In genomic region chr10:86254081-86254480, GRCh38 we compare ENCODE assay signal across 14 cellular contexts.
A peak's percentile ranks its signal among the peaks of the same experiment; 100 is the strongest.
DNase-seq lines count a peak whose midpoint lies in the region; ATAC-seq, FAIRE-seq and TF ChIP-seq lines count a peak whose summit lies in the region.
"Had no signal": no experiment of that assay in that cellular context is flagged by ENCODE, and none has a peak within 500 bp of the region (broad histone marks: within the 10 kb centered on the region; RNA-seq: fewer than 3 reads in every experiment).

No MANE protein-coding gene starts in this region.

- no peaks in the 10 kb centered on the region; a peak in 1 of 8 replicates for H3K36me3 ChIP-seq in H1 (ENCODE audit: control insufficient read depth in 2 of 4, insufficient read depth in 4 of 4, low read length in 3 of 4)
- H3K36me3 ChIP-seq: BLaER1, HAP-1 had no signal

- no peak overlapping the region for H2AFZ ChIP-seq in H1 (ENCODE audit: low read length)
- H2AFZ ChIP-seq: PC-9 had no signal

- no peak for FAIRE-seq in H1 (lab: Jason Lieb, UNC)

- H3K27ac Mint-ChIP-seq in activated CD4-positive, alpha-beta T cell treated with anti-CD3 and anti-CD28 coated beads for 36 hours, result no peak overlapping the region

- H3K4me2 ChIP-seq in H1 (ENCODE audit: insufficient read depth in 1 of 2, low read depth in 2 of 2, low read length in 2 of 2), result no peak overlapping the region
- H3K4me2 ChIP-seq: BLaER1, PC-9 had no signal

- TF ChIP-seq POLR2A in H1 (IDR thresholded peaks at IDR 0.05; ENCODE audit: control extremely low read depth in 1 of 2, low read depth in 2 of 2, low read length in 2 of 2), result no peak

- H3K79me1 ChIP-seq in H1 (ENCODE audit: low read depth, low read length), result no peaks in the 10 kb centered on the region

- H3K27me3 Mint-ChIP-seq in activated CD4-positive, alpha-beta T cell treated with anti-CD3 and anti-CD28 coated beads for 36 hours, result peaks cover 5% of the 10 kb centered on the region

- no peak overlapping the region for H2BK120ac ChIP-seq in H1 (replicated peaks; ENCODE audit: low read depth, low read length)

- peak in 1 of 2 experiments; percentile 11; a peak in 1 of 4 replicates for TF ChIP-seq RAD21 in H1 (IDR thresholded peaks at IDR 0.05 in 1 of 2, conservative IDR thresholded peaks at IDR 0.05 in 1 of 2; ENCODE audit: low read depth in 2 of 2, low read length in 2 of 2)

- H4K20me1 ChIP-seq in H1 (replicated peaks in 1 of 2; ENCODE audit: control insufficient read depth in 1 of 2, insufficient read depth in 2 of 2, low read length in 2 of 2), result no peaks in the 10 kb centered on the region
- H4K20me1 ChIP-seq: BLaER1 had no signal

- ATAC-seq in left ventricle myocardium superior, result no peak
- ATAC-seq in activated CD4-positive, alpha-beta T cell treated with anti-CD3 and anti-CD28 coated beads for 36 hours, result no peak

- H3K23ac ChIP-seq in H1 (ENCODE audit: insufficient read length), result no peak overlapping the region

- no peaks in the 10 kb centered on the region for H3K79me2 ChIP-seq in H1 (ENCODE audit: control insufficient read depth in 1 of 2, insufficient read depth in 2 of 2, low read length in 2 of 2)

- H3K14ac ChIP-seq in H1 (ENCODE audit: insufficient read length), result no peak overlapping the region

- H2BK20ac ChIP-seq in H1 (ENCODE audit: low read length), result no peak overlapping the region

- no peaks in the 10 kb centered on the region; the same call in 1 of the 2 replicates for H3K23me2 ChIP-seq in H1 (ENCODE audit: low read depth, low read length)

- CTCF ChIA-PET in H1 (lab: Charles Lee; ENCODE audit: partially characterized antibody), result interaction anchor here (0.7 to 15.7 kb wide), 14 partner anchors 9 to 134 kb away, joined by 3 to 137 read pairs (median 4); no protein-coding TSS in a partner anchor
- CTCF ChIA-PET in activated CD4-positive, alpha-beta T cell treated with anti-CD3 and anti-CD28 coated beads for 36 hours (lab: Charles Lee), result no interaction called here

- peaks cover 6 to 8% of the 10 kb centered on the region in 2 experiments for H3K9me3 ChIP-seq in H1 (ENCODE audit: insufficient read depth in 2 of 2, low read depth in 1 of 2, low read length in 1 of 2)
- H3K9me3 ChIP-seq: HAP-1 had no signal

- peaks cover 4% of the 10 kb centered on the region for H3K9me3 Mint-ChIP-seq in activated CD4-positive, alpha-beta T cell treated with anti-CD3 and anti-CD28 coated beads for 36 hours (ENCODE audit: low read depth)

- peaks cover 0 to 6% (median 5%) of the 10 kb centered on the region in 4 experiments; a peak in 4 of 7 replicates for H3K4me1 ChIP-seq in H1 (replicated peaks in 1 of 4; ENCODE audit: control insufficient read depth in 3 of 4, insufficient read depth in 4 of 4, low read length in 3 of 4)
- H3K4me1 ChIP-seq: HAP-1 had no signal

- peak overlapping the region; percentile 35; the same call in 1 of the 2 replicates for H2BK12ac ChIP-seq in H1 (ENCODE audit: low read depth, low read length)

- H3K27me3 ChIP-seq in H1 (replicated peaks in 1 of 4; ENCODE audit: control insufficient read depth in 3 of 4, extremely low read depth in 1 of 4, insufficient read depth in 3 of 4, low read length in 3 of 4), result no peaks in the 10 kb centered on the region; a peak in 1 of 7 replicates
- H3K27me3 ChIP-seq: BLaER1 had no signal

- peak overlapping the region; percentile 75 for H2AK5ac ChIP-seq in H1 (ENCODE audit: low read depth, low read length)

- intact Hi-C loops in cardiac septum (cut with DNase I) (loop anchor here (5.0 kb wide), 1 partner anchor 108 kb away; no protein-coding TSS in a partner anchor), left ventricle myocardium superior (cut with micrococcal nuclease) (no loop called here)
- intact Hi-C loops in activated CD4-positive, alpha-beta T cell treated with anti-CD3 and anti-CD28 coated beads for 36 hours (cut with DNase I, micrococcal nuclease), result no loop called here

- H3K27ac ChIP-seq in H1 (ENCODE audit: low read depth, low read length), result no peak overlapping the region
- H3K27ac ChIP-seq: BLaER1, PC-9 had no signal

- POLR2A ChIA-PET in H1 (lab: Charles Lee; ENCODE audit: partially characterized antibody), result interaction anchor here (0.7 to 1.7 kb wide), 3 partner anchors 8 to 99 kb away, joined by 3 to 7 read pairs (median 3); no protein-coding TSS in a partner anchor
- POLR2A ChIA-PET in activated CD4-positive, alpha-beta T cell treated with anti-CD3 and anti-CD28 coated beads for 36 hours (lab: Charles Lee), result no interaction called here

- H3K9ac ChIP-seq in H1 (replicated peaks in 1 of 4; ENCODE audit: extremely low read depth in 1 of 4, low read depth in 3 of 4, low read length in 3 of 4), result no peak overlapping the region; a peak in 1 of 7 replicates
- H3K9ac ChIP-seq: BLaER1 had no signal

- H3K4me1 Mint-ChIP-seq in activated CD4-positive, alpha-beta T cell treated with anti-CD3 and anti-CD28 coated beads for 36 hours, result no peaks in the 10 kb centered on the region

- H3K4me3 ChIP-seq in H1 (ENCODE audit: extremely low read depth in 1 of 4, insufficient read depth in 2 of 4, low read depth in 3 of 4, low read length in 4 of 4), result no peak overlapping the region
- H3K4me3 ChIP-seq: BLaER1, HAP-1, PC-9 had no signal

- H2BK15ac ChIP-seq in H1 (ENCODE audit: low read length), result peak overlapping the region; percentile 13; the same call in 1 of the 2 replicates

- H3K36me3 Mint-ChIP-seq in activated CD4-positive, alpha-beta T cell treated with anti-CD3 and anti-CD28 coated beads for 36 hours (ENCODE audit: low read depth), result no peaks in the 10 kb centered on the region

- no peak overlapping the region for H3K4ac ChIP-seq in H1 (replicated peaks; ENCODE audit: insufficient read length, low read depth, low read length)

- H2BK5ac ChIP-seq in H1 (ENCODE audit: low read depth, low read length), result no peak overlapping the region

- H4K5ac ChIP-seq in H1 (ENCODE audit: insufficient read length, low read depth, low read length), result no peak overlapping the region

- H4K8ac ChIP-seq in H1 (ENCODE audit: extremely low read depth, insufficient read depth, low read length), result no peak overlapping the region

- DNase-seq in NCI-H2107 treated with DMSO at 0.1 percent for 48 hours (lab: John Stamatoyannopoulos, UW; ENCODE audit: unreplicated experiment) (peak; percentile 65), NCI-H2107 (lab: John Stamatoyannopoulos, UW) (no peak), cardiac septum (ENCODE audit: low spot score) (peak; percentile 71), left ventricle myocardium superior (no peak), H1 (ENCODE audit: low read depth in 1 of 2, low spot score in 2 of 2) (no peak), NCI-H446 (lab: John Stamatoyannopoulos, UW) (no peak), anterior cingulate cortex (lab: John Stamatoyannopoulos, UW) (no peak)
- DNase-seq in activated CD4-positive, alpha-beta T cell treated with anti-CD3 and anti-CD28 coated beads for 36 hours, result no peak
- DNase-seq: MM.1S, NCI-H1930, NCI-H524 treated with DMSO at 0.1 percent for 48 hours had no signal

- no peak overlapping the region for H3K18ac ChIP-seq in H1 (ENCODE audit: extremely low read depth, low read length)

- no peak overlapping the region for H3K56ac ChIP-seq in H1 (replicated peaks; ENCODE audit: insufficient read length, low read depth, low read length)

- TF ChIP-seq CTCF in H1 (IDR thresholded peaks at IDR 0.05; ENCODE audit: control extremely low read depth in 1 of 3, insufficient read depth in 1 of 3, low read depth in 1 of 3, low read length in 3 of 3), result peak in 1 of 3 experiments; percentile 2; a peak in 1 of 4 replicates

- TF ChIP-seq EP300 in H1 (IDR thresholded peaks at IDR 0.05; ENCODE audit: borderline replicate concordance in 1 of 2, low read depth in 2 of 2, low read length in 2 of 2), result no peak

- H3K4me3 Mint-ChIP-seq in activated CD4-positive, alpha-beta T cell treated with anti-CD3 and anti-CD28 coated beads for 36 hours, result no peak overlapping the region

- H4K91ac ChIP-seq in H1 (replicated peaks; ENCODE audit: insufficient read length, low read length), result no peak overlapping the region

TF ChIP-seq in H1, 55 proteins besides CTCF, POLR2A, EP300 and RAD21:
- no peak for TF ChIP-seq CREB1 (IDR thresholded peaks at IDR 0.05)
- TF ChIP-seq SAP30 (IDR thresholded peaks at IDR 0.05; ENCODE audit: insufficient read depth, insufficient replicate concordance, low read length), result no peak
- no peak for TF ChIP-seq EGR1 (IDR thresholded peaks at IDR 0.05; ENCODE audit: borderline replicate concordance, low read depth, low read length)
- no peak for TF ChIP-seq EZH2 (IDR thresholded peaks at IDR 0.05; ENCODE audit: low read depth, low read length, severe bottlenecking)

Comparison
In these comparisons a context has a peak if more than half of its experiments do, and no peak if none do; other contexts are left out.
1. DNase-seq: peak in NCI-H2107 treated with DMSO at 0.1 percent for 48 hours (single experiment) and cardiac septum (single experiment); none in NCI-H2107 (single experiment), left ventricle myocardium superior (single experiment), H1 (0 of 2), activated CD4-positive, alpha-beta T cell treated with anti-CD3 and anti-CD28 coated beads for 36 hours (single experiment), NCI-H446 (0 of 2) and anterior cingulate cortex (0 of 58).